In the genomic region with DNA sequence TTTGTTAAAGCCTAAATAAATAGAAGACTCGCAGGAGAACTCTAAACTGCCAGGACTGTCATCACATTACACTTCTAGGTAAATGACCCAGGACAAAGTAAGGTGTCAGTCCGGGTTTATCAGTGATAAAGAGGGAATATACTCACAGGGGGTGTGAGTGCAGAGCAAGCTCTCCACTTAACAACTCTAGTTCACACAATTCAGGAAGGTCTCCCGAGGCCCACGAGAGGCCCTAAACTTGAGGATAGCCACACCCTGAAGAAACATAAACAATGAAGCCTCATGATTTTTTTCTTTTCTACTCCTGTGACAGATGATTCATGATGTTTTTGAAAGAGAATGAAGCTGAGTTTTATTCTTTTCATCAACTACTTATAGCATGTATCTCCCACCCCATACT, we compare ENCODE assay signal across 24 cellular contexts.
DNase-seq lines count a peak whose midpoint lies in the region; ATAC-seq and TF ChIP-seq lines count a peak whose summit lies in the region.
"Had no signal": no experiment of that assay in that cellular context is flagged by ENCODE, and none has a peak within 500 bp of the region (broad histone marks: within the 10 kb centered on the region; RNA-seq: fewer than 3 reads in every experiment).

No MANE protein-coding gene starts in this region.

- ATAC-seq in PC-3 (peak; percentile 57), GM19395 (IDR thresholded peaks at IDR 0.05; ENCODE audit: unreplicated experiment) (no peak)
- ATAC-seq: T-helper 17 cell had no signal

- H3F3A ChIP-seq in PC-3 (ENCODE audit: low read length, unreplicated experiment) = no peaks in the 10 kb centered on the region

- intact Hi-C loops in PC-3 (cut with micrococcal nuclease) = no loop called here

- no peaks in the 10 kb centered on the region for H3K36me3 ChIP-seq in HEK293 (ENCODE audit: control insufficient read depth in 2 of 2, insufficient read depth in 1 of 2, low read length in 2 of 2)
- H3K36me3 ChIP-seq in PC-3 (ENCODE audit: low read depth, low read length) = no peaks in the 10 kb centered on the region

- no peak for TF ChIP-seq CTCF in HEK293 (tag by site-specific recombination; IDR thresholded peaks at IDR 0.05)
- TF ChIP-seq CTCF in PC-3 (conservative IDR thresholded peaks at IDR 0.05; ENCODE audit: low read depth, low read length) = no peak
- TF ChIP-seq CTCF in fibroblast of villous mesenchyme (IDR thresholded peaks at IDR 0.05; ENCODE audit: insufficient read depth, low read depth, low read length) = no peak

- POLR2A ChIA-PET in HEK293 (lab: Yijun Ruan, JAX) = no interaction called here
- POLR2A ChIA-PET in PC-3 (lab: Charles Lee; ENCODE audit: unreplicated experiment) = no interaction called here

- peak; percentile 52 for DNase-seq in DMS153 (lab: John Stamatoyannopoulos, UW)
- DNase-seq in PC-3 = peak; percentile 32
- DNase-seq in fibroblast of villous mesenchyme (ENCODE audit: low read depth) = peak; percentile 23
- no peak for DNase-seq in SHP77 treated with DMSO at 0.1 percent for 48 hours (lab: John Stamatoyannopoulos, UW)
- DNase-seq in NCI-H82 (lab: John Stamatoyannopoulos, UW) = no peak
- DNase-seq: Calu3; CD8-positive, alpha-beta memory T cell; DMS53; EL; H9; KG1; MV-4-11; NCI-H1105 treated with DMSO at 0.1 percent for 48 hours; NCI-H1694; NCI-H2081 treated with DMSO at 0.1 percent for 48 hours; NCI-H510A; SHP77; SW 1271; T-helper 17 cell had no signal

- no peak overlapping the region for H3K9ac ChIP-seq in PC-3 (ENCODE audit: low read length)

- H3K27ac ChIP-seq in HEK293 (ENCODE audit: extremely low read depth, low read depth, low read length) (no peak overlapping the region), PC-3 (ENCODE audit: low read length) (no peak overlapping the region)
- H3K27ac ChIP-seq: C4-2B, HL-60, SK-N-MC had no signal

- BruUV-seq in PC-3 (replicated peaks; lab: Mats Ljungman, UMichigan) = no TSS peak

- H3K4me3 ChIP-seq in HEK293 (ENCODE audit: low read depth, low read length) (no peak overlapping the region), PC-3 (ENCODE audit: low read length) (no peak overlapping the region), fibroblast of villous mesenchyme (ENCODE audit: low read depth, low read length) (no peak overlapping the region)
- H3K4me3 ChIP-seq: SK-N-MC had no signal

- H3K4me1 ChIP-seq in HEK293 (ENCODE audit: control insufficient read depth, insufficient read depth, low read length) = peaks cover 3% of the 10 kb centered on the region; the same call in 1 of the 2 replicates
- peaks cover 7% of the 10 kb centered on the region for H3K4me1 ChIP-seq in PC-3 (ENCODE audit: insufficient read depth, low read length)

- no peaks in the 10 kb centered on the region for H4K20me1 ChIP-seq in PC-3 (ENCODE audit: low read length)

- H2AFZ ChIP-seq in PC-3 (ENCODE audit: low read length) = peak overlapping the region; percentile 40; the same call in 1 of the 2 replicates

- H3K79me2 ChIP-seq in PC-3 (ENCODE audit: low read length) = no peaks in the 10 kb centered on the region

- no peaks in the 10 kb centered on the region for H3K9me3 ChIP-seq in HEK293 (ENCODE audit: control insufficient read depth, insufficient read depth, low read depth, low read length)
- H3K9me3 ChIP-seq in PC-3 (ENCODE audit: low read length) = no peaks in the 10 kb centered on the region

- no peak overlapping the region for H3K4me2 ChIP-seq in PC-3 (ENCODE audit: low read length)

- H3K9me2 ChIP-seq in PC-3 (replicated peaks; ENCODE audit: low read length) = no peaks in the 10 kb centered on the region

- CTCF ChIA-PET in HEK293 (lab: Yijun Ruan, JAX) (interaction anchor here (0.5 kb wide), 1 partner anchor 296 kb away, joined by 4 read pairs; no protein-coding TSS in a partner anchor), PC-3 (lab: Charles Lee) (no interaction called here)

- H3K27me3 ChIP-seq in PC-3 (ENCODE audit: low read length) = no peaks in the 10 kb centered on the region

TF ChIP-seq in HEK293, 187 proteins besides CTCF, POLR2A, EP300 and RAD21:
- TF ChIP-seq KLF1 (tag by site-specific recombination; IDR thresholded peaks at IDR 0.05) = peak; percentile 84
- TF ChIP-seq, protein P1, sequence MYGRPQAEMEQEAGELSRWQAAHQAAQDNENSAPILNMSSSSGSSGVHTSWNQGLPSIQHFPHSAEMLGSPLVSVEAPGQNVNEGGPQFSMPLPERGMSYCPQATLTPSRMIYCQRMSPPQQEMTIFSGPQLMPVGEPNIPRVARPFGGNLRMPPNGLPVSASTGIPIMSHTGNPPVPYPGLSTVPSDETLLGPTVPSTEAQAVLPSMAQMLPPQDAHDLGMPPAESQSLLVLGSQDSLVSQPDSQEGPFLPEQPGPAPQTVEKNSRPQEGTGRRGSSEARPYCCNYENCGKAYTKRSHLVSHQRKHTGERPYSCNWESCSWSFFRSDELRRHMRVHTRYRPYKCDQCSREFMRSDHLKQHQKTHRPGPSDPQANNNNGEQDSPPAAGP (tag by site-specific recombination; IDR thresholded peaks at IDR 0.05) = peak; percentile 94
- TF ChIP-seq, protein P2, sequence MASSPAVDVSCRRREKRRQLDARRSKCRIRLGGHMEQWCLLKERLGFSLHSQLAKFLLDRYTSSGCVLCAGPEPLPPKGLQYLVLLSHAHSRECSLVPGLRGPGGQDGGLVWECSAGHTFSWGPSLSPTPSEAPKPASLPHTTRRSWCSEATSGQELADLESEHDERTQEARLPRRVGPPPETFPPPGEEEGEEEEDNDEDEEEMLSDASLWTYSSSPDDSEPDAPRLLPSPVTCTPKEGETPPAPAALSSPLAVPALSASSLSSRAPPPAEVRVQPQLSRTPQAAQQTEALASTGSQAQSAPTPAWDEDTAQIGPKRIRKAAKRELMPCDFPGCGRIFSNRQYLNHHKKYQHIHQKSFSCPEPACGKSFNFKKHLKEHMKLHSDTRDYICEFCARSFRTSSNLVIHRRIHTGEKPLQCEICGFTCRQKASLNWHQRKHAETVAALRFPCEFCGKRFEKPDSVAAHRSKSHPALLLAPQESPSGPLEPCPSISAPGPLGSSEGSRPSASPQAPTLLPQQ (tag by site-specific recombination; IDR thresholded peaks at IDR 0.05) = no peak
- TF ChIP-seq, protein P3, sequence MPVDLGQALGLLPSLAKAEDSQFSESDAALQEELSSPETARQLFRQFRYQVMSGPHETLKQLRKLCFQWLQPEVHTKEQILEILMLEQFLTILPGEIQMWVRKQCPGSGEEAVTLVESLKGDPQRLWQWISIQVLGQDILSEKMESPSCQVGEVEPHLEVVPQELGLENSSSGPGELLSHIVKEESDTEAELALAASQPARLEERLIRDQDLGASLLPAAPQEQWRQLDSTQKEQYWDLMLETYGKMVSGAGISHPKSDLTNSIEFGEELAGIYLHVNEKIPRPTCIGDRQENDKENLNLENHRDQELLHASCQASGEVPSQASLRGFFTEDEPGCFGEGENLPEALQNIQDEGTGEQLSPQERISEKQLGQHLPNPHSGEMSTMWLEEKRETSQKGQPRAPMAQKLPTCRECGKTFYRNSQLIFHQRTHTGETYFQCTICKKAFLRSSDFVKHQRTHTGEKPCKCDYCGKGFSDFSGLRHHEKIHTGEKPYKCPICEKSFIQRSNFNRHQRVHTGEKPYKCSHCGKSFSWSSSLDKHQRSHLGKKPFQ (tag by site-specific recombination; IDR thresholded peaks at IDR 0.05) = peak; percentile 88
- TF ChIP-seq OSR2 (tag by site-specific recombination; IDR thresholded peaks at IDR 0.05) = 0 out of 2 replicates have a peak, but pooled peaks have one; percentile 14
- TF ChIP-seq TRIM28 (IDR thresholded peaks at IDR 0.05; ENCODE audit: borderline replicate concordance, low read length) = peak; percentile 48; the same call in 1 of the 2 replicates
- 0 out of 2 replicates have a peak, but pooled peaks have one; percentile 43 for TF ChIP-seq ZNF561 (tag by site-specific recombination; IDR thresholded peaks at IDR 0.05; ENCODE audit: borderline replicate concordance)
- no peak for TF ChIP-seq ZNF223 (tag by site-specific recombination; IDR thresholded peaks at IDR 0.05)
- TF ChIP-seq, protein P4, sequence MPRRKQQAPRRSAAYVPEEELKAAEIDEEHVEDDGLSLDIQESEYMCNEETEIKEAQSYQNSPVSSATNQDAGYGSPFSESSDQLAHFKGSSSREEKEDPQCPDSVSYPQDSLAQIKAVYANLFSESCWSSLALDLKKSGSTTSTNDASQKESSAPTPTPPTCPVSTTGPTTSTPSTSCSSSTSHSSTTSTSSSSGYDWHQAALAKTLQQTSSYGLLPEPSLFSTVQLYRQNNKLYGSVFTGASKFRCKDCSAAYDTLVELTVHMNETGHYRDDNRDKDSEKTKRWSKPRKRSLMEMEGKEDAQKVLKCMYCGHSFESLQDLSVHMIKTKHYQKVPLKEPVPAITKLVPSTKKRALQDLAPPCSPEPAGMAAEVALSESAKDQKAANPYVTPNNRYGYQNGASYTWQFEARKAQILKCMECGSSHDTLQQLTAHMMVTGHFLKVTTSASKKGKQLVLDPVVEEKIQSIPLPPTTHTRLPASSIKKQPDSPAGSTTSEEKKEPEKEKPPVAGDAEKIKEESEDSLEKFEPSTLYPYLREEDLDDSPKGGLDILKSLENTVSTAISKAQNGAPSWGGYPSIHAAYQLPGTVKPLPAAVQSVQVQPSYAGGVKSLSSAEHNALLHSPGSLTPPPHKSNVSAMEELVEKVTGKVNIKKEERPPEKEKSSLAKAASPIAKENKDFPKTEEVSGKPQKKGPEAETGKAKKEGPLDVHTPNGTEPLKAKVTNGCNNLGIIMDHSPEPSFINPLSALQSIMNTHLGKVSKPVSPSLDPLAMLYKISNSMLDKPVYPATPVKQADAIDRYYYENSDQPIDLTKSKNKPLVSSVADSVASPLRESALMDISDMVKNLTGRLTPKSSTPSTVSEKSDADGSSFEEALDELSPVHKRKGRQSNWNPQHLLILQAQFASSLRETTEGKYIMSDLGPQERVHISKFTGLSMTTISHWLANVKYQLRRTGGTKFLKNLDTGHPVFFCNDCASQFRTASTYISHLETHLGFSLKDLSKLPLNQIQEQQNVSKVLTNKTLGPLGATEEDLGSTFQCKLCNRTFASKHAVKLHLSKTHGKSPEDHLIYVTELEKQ (tag by site-specific recombination; IDR thresholded peaks at IDR 0.05; ENCODE audit: borderline replicate concordance) = no peak
TF ChIP-seq in HEK293: peak in this region for 6.

Comparison
In these comparisons a context has a peak if more than half of its experiments do, and no peak if none do; other contexts are left out.
1. DNase-seq: peak in DMS153 (single experiment), PC-3 (single experiment) and fibroblast of villous mesenchyme (single experiment); none in SHP77 treated with DMSO at 0.1 percent for 48 hours (single experiment) and NCI-H82 (single experiment).